Comparison of ENCODE assay signal across 1 cellular context in genomic region chr2:39606585-39606984, GRCh38.
TF ChIP-seq lines count a peak whose summit lies in the region.

No MANE protein-coding gene starts in this region.

TF ChIP-seq in H1, 55 proteins besides CTCF, POLR2A, EP300 and RAD21:
- TF ChIP-seq TEAD4 (IDR thresholded peaks at IDR 0.05; ENCODE audit: low read depth, low read length) (peak; percentile 23; the same call in 1 of the 2 replicates), RBBP5 (IDR thresholded peaks at IDR 0.05; ENCODE audit: borderline replicate concordance, low read depth, low read length) (no peak)
